In genomic region chr3:111715911-111716523, GRCh38 we compare ENCODE assay signal across 9 cellular contexts. TPM values are rescaled to one million over a fixed set of nuclear protein-coding genes. Genes with fewer than 3 reads are reported as not detected.
DNase-seq lines count a peak whose midpoint lies in the region; ATAC-seq, FAIRE-seq and TF ChIP-seq lines count a peak whose summit lies in the region.
"Had no signal": no experiment of that assay in that cellular context is flagged by ENCODE, and none has a peak within 500 bp of the region (broad histone marks: within the 10 kb centered on the region; RNA-seq: fewer than 3 reads in every experiment).

No MANE protein-coding gene starts in this region.

- no peak for ATAC-seq in HG03039 (IDR thresholded peaks at IDR 0.05; ENCODE audit: unreplicated experiment)

- no peak overlapping the region for H3K4me3 Mint-ChIP-seq in glutamatergic neuron (ENCODE audit: unreplicated experiment)
- H3K4me3 Mint-ChIP-seq: central memory CD8-positive, alpha-beta T cell had no signal

- H3K9me3 Mint-ChIP-seq in glutamatergic neuron (ENCODE audit: unreplicated experiment) = no peaks in the 10 kb centered on the region
- H3K9me3 Mint-ChIP-seq: central memory CD8-positive, alpha-beta T cell had no signal

- no peaks in the 10 kb centered on the region for H3K36me3 Mint-ChIP-seq in glutamatergic neuron (ENCODE audit: unreplicated experiment)

- H3K27me3 Mint-ChIP-seq in glutamatergic neuron (ENCODE audit: unreplicated experiment) = no peaks in the 10 kb centered on the region
- H3K27me3 Mint-ChIP-seq: central memory CD8-positive, alpha-beta T cell had no signal

- TF ChIP-seq CTCF in glutamatergic neuron (IDR thresholded peaks at IDR 0.05; ENCODE audit: partially characterized antibody, unreplicated experiment) = peak; percentile 71

- no peak for TF ChIP-seq POLR2A in GM12891 (IDR thresholded peaks at IDR 0.05; ENCODE audit: low read depth, low read length)

- FAIRE-seq in GM12891 (lab: Jason Lieb, UNC) = no peak

- DNase-seq in activated T-cell treated with anti-CD3 and anti-CD28 coated beads for 1 hour (ENCODE audit: low read depth) (peak; percentile 10), activated T-cell treated with anti-CD3 and anti-CD28 coated beads for 4 hours (no peak), LoVo (ENCODE audit: low spot score) (peak; percentile 48), glutamatergic neuron (peak; percentile 74), GM12891 (ENCODE audit: insufficient read length, low spot score) (no peak)
- DNase-seq in activated T-cell treated with anti-CD3 and anti-CD28 coated beads, Interleukin-2, amount 50 U/mL, for 1 hour = peak; percentile 31
- peak; percentile 17 to 47 for DNase-seq in stimulated activated CD4-positive, alpha-beta T cell treated with anti-CD3 and anti-CD28 coated beads, Interleukin-4, amount 100 ng/mL, for 48 hours (ENCODE audit: low read depth in 2 of 2)

- peaks cover 16% of the 10 kb centered on the region for H3K4me1 Mint-ChIP-seq in glutamatergic neuron (ENCODE audit: low read depth, unreplicated experiment)

- H3K27ac Mint-ChIP-seq in glutamatergic neuron (ENCODE audit: unreplicated experiment) = no peak overlapping the region

TF ChIP-seq in GM12891, 5 proteins besides CTCF, POLR2A, EP300 and RAD21:
- TF ChIP-seq SPI1 (IDR thresholded peaks at IDR 0.05; ENCODE audit: low read depth, low read length) = no peak
- no peak for TF ChIP-seq POU2F2 (IDR thresholded peaks at IDR 0.05; ENCODE audit: low read depth, low read length)
- TF ChIP-seq PAX5 (IDR thresholded peaks at IDR 0.05; ENCODE audit: insufficient read depth, low read length, severe bottlenecking) = no peak
- no peak for TF ChIP-seq POLR2AphosphoS5 (IDR thresholded peaks at IDR 0.05; ENCODE audit: low read depth, low read length)
- no peak for TF ChIP-seq TAF1 (IDR thresholded peaks at IDR 0.05; ENCODE audit: low read depth, low read length)

RNA-seq across cellular contexts. Expression of gene PLCXD2, which starts 41.5 kb away (rescaled TPM):
- 13.1 TPM for total RNA-seq in glutamatergic neuron (ENCODE audit: unreplicated experiment)
- polyA plus RNA-seq in GM12891 (2012; ENCODE audit: low read depth, missing spikeins) = 0.27 TPM

Comparison
In these comparisons a context has a peak if more than half of its experiments do, and no peak if none do; other contexts are left out.
1. DNase-seq: peak in activated T-cell treated with anti-CD3 and anti-CD28 coated beads for 1 hour (single experiment), LoVo (single experiment), activated T-cell treated with anti-CD3 and anti-CD28 coated beads, Interleukin-2, amount 50 U/mL, for 1 hour (single experiment), glutamatergic neuron (single experiment) and stimulated activated CD4-positive, alpha-beta T cell treated with anti-CD3 and anti-CD28 coated beads, Interleukin-4, amount 100 ng/mL, for 48 hours (2 of 2); none in activated T-cell treated with anti-CD3 and anti-CD28 coated beads for 4 hours (single experiment) and GM12891 (single experiment).